In the genomic region with DNA sequence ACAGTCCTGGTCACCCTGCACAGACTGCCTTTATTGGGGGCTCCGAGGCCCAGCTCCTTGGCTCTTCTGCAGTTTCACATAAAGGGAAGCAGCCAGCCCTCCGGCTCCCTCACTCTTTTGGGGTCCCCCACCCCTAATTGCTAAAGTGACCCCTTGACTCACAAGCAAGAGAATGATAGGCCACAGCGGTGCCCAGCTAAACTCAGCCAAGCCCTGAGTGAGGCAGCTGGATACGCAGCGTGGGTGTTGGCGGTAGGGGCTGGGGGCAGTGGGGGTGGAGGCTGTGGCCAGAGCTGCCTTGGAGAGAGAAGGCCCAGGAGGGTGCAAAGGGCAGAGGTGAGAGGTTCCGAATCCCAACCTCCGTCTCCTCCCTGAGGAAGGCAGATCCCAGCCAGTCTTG, we compare ENCODE assay signal across 18 cellular contexts. TPM values are rescaled to one million over a fixed set of nuclear protein-coding genes. Genes with fewer than 3 reads are reported as not detected.
A peak's percentile ranks its signal among the peaks of the same experiment; 100 is the strongest.
DNase-seq lines count a peak whose midpoint lies in the region; ATAC-seq, FAIRE-seq and TF ChIP-seq lines count a peak whose summit lies in the region.
"Had no signal": no experiment of that assay in that cellular context is flagged by ENCODE, and none has a peak within 500 bp of the region (broad histone marks: within the 10 kb centered on the region; RNA-seq: fewer than 3 reads in every experiment).

No MANE protein-coding gene starts in this region.

- no peaks in the 10 kb centered on the region for H3K79me2 ChIP-seq in osteoblast (ENCODE audit: insufficient read depth, low read length)

- CTCF ChIA-PET in activated naive CD4-positive, alpha-beta T cell treated with anti-CD3 and anti-CD28 coated beads, Interleukin-2, amount 10 ng/mL, durations not matched to agents 7 days and 5 days (lab: Charles Lee) = no interaction called here

- no peak for DNase-seq in activated naive CD4-positive, alpha-beta T cell treated with anti-CD3 and anti-CD28 coated beads, Interleukin-2, amount 10 ng/mL, durations not matched to agents 7 days and 5 days
- peak; percentile 61 for DNase-seq in kidney
- DNase-seq in osteoblast (ENCODE audit: insufficient read length, low spot score, missing footprints) = peak; percentile 68
- DNase-seq in aorta = peak; percentile 21 to 31
- no peak for DNase-seq in NCI-H2196 (lab: John Stamatoyannopoulos, UW; ENCODE audit: unreplicated experiment)
- no peak for DNase-seq in 8988T
- DNase-seq: DND-41, GDM1, HCEC 1CT, HFFc6 had no signal

- H3K9me3 ChIP-seq in kidney (ENCODE audit: control insufficient read depth in 1 of 2, low read length in 2 of 2) = no peaks in the 10 kb centered on the region
- no peaks in the 10 kb centered on the region for H3K9me3 ChIP-seq in osteoblast (ENCODE audit: low read depth, low read length)
- peaks cover 1% of the 10 kb centered on the region for H3K9me3 ChIP-seq in aorta (ENCODE audit: control insufficient read depth, low read length)
- H3K9me3 ChIP-seq: Caco-2 had no signal

- H2AFZ ChIP-seq in osteoblast (ENCODE audit: low read length) = no peak overlapping the region

- no peak for FAIRE-seq in kidney (lab: Jason Lieb, UNC)
- FAIRE-seq: GM12892, HTR-8/SVneo had no signal

- TF ChIP-seq CTCF in kidney (IDR thresholded peaks at IDR 0.05; ENCODE audit: borderline replicate concordance, extremely low read depth, insufficient read depth) (no peak), osteoblast (IDR thresholded peaks at IDR 0.05; ENCODE audit: extremely low read depth, low read depth, low read length) (no peak)

- H3K9me3 Mint-ChIP-seq in activated naive CD4-positive, alpha-beta T cell treated with anti-CD3 and anti-CD28 coated beads, Interleukin-2, amount 50 U/mL, for 24 hours = no peaks in the 10 kb centered on the region
- no peaks in the 10 kb centered on the region for H3K9me3 Mint-ChIP-seq in activated naive CD4-positive, alpha-beta T cell treated with anti-CD3 and anti-CD28 coated beads, Interleukin-2, amount 10 ng/mL, durations not matched to agents 7 days and 5 days
- H3K9me3 Mint-ChIP-seq: CD8-positive, alpha-beta memory T cell had no signal

- H3K27me3 ChIP-seq in osteoblast (ENCODE audit: insufficient read depth, low read length) (peaks cover 49% of the 10 kb centered on the region), aorta (ENCODE audit: control insufficient read depth in 1 of 2, insufficient read depth in 2 of 2, low read length in 1 of 2) (no peaks in the 10 kb centered on the region)

- no peak overlapping the region for H3K27ac ChIP-seq in kidney (ENCODE audit: low read depth in 2 of 2, low read length in 2 of 2)
- no peak overlapping the region for H3K27ac ChIP-seq in osteoblast (ENCODE audit: low read depth, low read length)
- H3K27ac ChIP-seq in aorta (ENCODE audit: low read depth in 1 of 2, low read length in 2 of 2) = no peak overlapping the region

- H3K4me1 Mint-ChIP-seq in activated naive CD4-positive, alpha-beta T cell treated with anti-CD3 and anti-CD28 coated beads, Interleukin-2, amount 50 U/mL, for 24 hours = no peaks in the 10 kb centered on the region
- H3K4me1 Mint-ChIP-seq in activated naive CD4-positive, alpha-beta T cell treated with anti-CD3 and anti-CD28 coated beads, Interleukin-2, amount 10 ng/mL, durations not matched to agents 7 days and 5 days = peaks cover 7% of the 10 kb centered on the region

- H3K27me3 Mint-ChIP-seq in activated naive CD4-positive, alpha-beta T cell treated with anti-CD3 and anti-CD28 coated beads, Interleukin-2, amount 50 U/mL, for 24 hours = peaks cover 8% of the 10 kb centered on the region
- H3K27me3 Mint-ChIP-seq in activated naive CD4-positive, alpha-beta T cell treated with anti-CD3 and anti-CD28 coated beads, Interleukin-2, amount 10 ng/mL, durations not matched to agents 7 days and 5 days = peaks cover 84% of the 10 kb centered on the region

- H3K4me3 ChIP-seq in kidney (ENCODE audit: low read length in 2 of 2) (no peak overlapping the region), osteoblast (ENCODE audit: insufficient read depth, low read length) (no peak overlapping the region), aorta (ENCODE audit: low read length in 2 of 2) (no peak overlapping the region)

- H3K4me2 ChIP-seq in osteoblast (ENCODE audit: insufficient read depth, low read length) = no peak overlapping the region

- 77 to 81% methylated on average over 8 of the region's 8 CpGs for WGBS in aorta, 2 donors

- no peak for ATAC-seq in aorta (ENCODE audit: low FRiP score)

- H3K36me3 ChIP-seq in kidney (ENCODE audit: control insufficient read depth in 1 of 2, insufficient read depth in 2 of 2, low read length in 2 of 2) (no peaks in the 10 kb centered on the region), osteoblast (ENCODE audit: insufficient read depth, low read length) (no peaks in the 10 kb centered on the region), aorta (ENCODE audit: control insufficient read depth in 1 of 2, insufficient read depth in 2 of 2, low read length in 1 of 2) (no peaks in the 10 kb centered on the region)

- H3K4me3 Mint-ChIP-seq in activated naive CD4-positive, alpha-beta T cell treated with anti-CD3 and anti-CD28 coated beads, Interleukin-2, amount 50 U/mL, for 24 hours = peak overlapping the region; percentile 23
- H3K4me3 Mint-ChIP-seq in activated naive CD4-positive, alpha-beta T cell treated with anti-CD3 and anti-CD28 coated beads, Interleukin-2, amount 10 ng/mL, durations not matched to agents 7 days and 5 days = no peak overlapping the region
- H3K4me3 Mint-ChIP-seq: CD8-positive, alpha-beta memory T cell; HFFc6 had no signal

- H4K20me1 ChIP-seq in osteoblast (ENCODE audit: insufficient read depth, low read length) = no peaks in the 10 kb centered on the region

- H3K9ac ChIP-seq in kidney (ENCODE audit: low read length in 2 of 2) = no peak overlapping the region

- H3K4me1 ChIP-seq in kidney (ENCODE audit: control insufficient read depth in 1 of 2, insufficient read depth in 1 of 2, low read depth in 1 of 2, low read length in 2 of 2) (peaks cover 0 to 4% of the 10 kb centered on the region in 2 donors), osteoblast (ENCODE audit: insufficient read depth, low read length) (no peaks in the 10 kb centered on the region), aorta (ENCODE audit: control insufficient read depth in 1 of 2, insufficient read depth in 2 of 2, low read length in 2 of 2) (no peaks in the 10 kb centered on the region)

- intact Hi-C loops in kidney (cut with DNase I) = no loop called here
- intact Hi-C loops in aorta (cut with DNase I) = no loop called here

- no peak overlapping the region for H3K27ac Mint-ChIP-seq in activated naive CD4-positive, alpha-beta T cell treated with anti-CD3 and anti-CD28 coated beads, Interleukin-2, amount 50 U/mL, for 24 hours
- no peak overlapping the region for H3K27ac Mint-ChIP-seq in activated naive CD4-positive, alpha-beta T cell treated with anti-CD3 and anti-CD28 coated beads, Interleukin-2, amount 10 ng/mL, durations not matched to agents 7 days and 5 days
- H3K27ac Mint-ChIP-seq: CD8-positive, alpha-beta memory T cell; HFFc6 had no signal

- no peaks in the 10 kb centered on the region for H3K36me3 Mint-ChIP-seq in activated naive CD4-positive, alpha-beta T cell treated with anti-CD3 and anti-CD28 coated beads, Interleukin-2, amount 50 U/mL, for 24 hours
- H3K36me3 Mint-ChIP-seq in activated naive CD4-positive, alpha-beta T cell treated with anti-CD3 and anti-CD28 coated beads, Interleukin-2, amount 10 ng/mL, durations not matched to agents 7 days and 5 days = no peaks in the 10 kb centered on the region

RNA-seq across cellular contexts. Expression of gene ALPP, which starts 25.5 kb away (rescaled TPM):
- not detected for total RNA-seq in kidney
- not detected for polyA plus RNA-seq in kidney (ENCODE audit: insufficient read depth, low read depth, low replicate concordance)
- total RNA-seq in osteoblast = not detected in 2 replicates
- not detected for total RNA-seq in aorta
- not detected for polyA plus RNA-seq in aorta
- total RNA-seq: A673; CD8-positive, alpha-beta memory T cell; HFFc6 had no signal
- polyA plus RNA-seq: BJ; CD8-positive, alpha-beta memory T cell had no signal

RNA-seq across cellular contexts. Expression of gene ALPG, which starts 53.5 kb away (rescaled TPM):
- not detected for total RNA-seq in kidney
- not detected for polyA plus RNA-seq in kidney (ENCODE audit: insufficient read depth, low read depth, low replicate concordance)
- total RNA-seq in osteoblast = not detected in 2 replicates
- not detected for total RNA-seq in aorta
- polyA plus RNA-seq in aorta = not detected
- total RNA-seq: A673; CD8-positive, alpha-beta memory T cell; H4; HFFc6 had no signal
- polyA plus RNA-seq: BJ; CD8-positive, alpha-beta memory T cell had no signal

Comparison
In these comparisons a context has a peak if more than half of its experiments do, and no peak if none do; other contexts are left out.
1. DNase-seq: peak in kidney (single experiment), osteoblast (single experiment) and aorta (2 of 2); none in activated naive CD4-positive, alpha-beta T cell treated with anti-CD3 and anti-CD28 coated beads, Interleukin-2, amount 10 ng/mL, durations not matched to agents 7 days and 5 days (single experiment), NCI-H2196 (single experiment) and 8988T (single experiment).